ENCODE assay signal across 18 cellular contexts in genomic region chr6:38804368-38804767, GRCh38.
"Had no signal": no experiment of that assay in that cellular context is flagged by ENCODE, and none has a peak within 500 bp of the region (broad histone marks: within the 10 kb centered on the region; RNA-seq: fewer than 3 reads in every experiment).

No MANE protein-coding gene starts in this region.

- H3K36me3 ChIP-seq: ascending aorta, lower lobe of right lung, thyroid gland had no signal

- H3K4me3 ChIP-seq: ascending aorta, coronary artery, lower lobe of right lung, thyroid gland had no signal

- DNase-seq: activated CD4-positive, alpha-beta T cell treated with anti-CD3 and anti-CD28 coated beads, Interleukin-2, amount 10 ng/mL, durations not matched to agents 7 days and 5 days; activated CD4-positive, CD25-positive, alpha-beta regulatory T cell; activated CD8-positive, alpha-beta T cell treated with anti-CD3 and anti-CD28 coated beads, Interleukin-2, amount 10 ng/mL, durations not matched to agents 7 days and 5 days; activated effector memory CD4-positive, alpha-beta T cell treated with Interleukin-2 at 50 U/mL for 16 hours; activated naive CD4-positive, alpha-beta T cell treated with anti-CD3 and anti-CD28 coated beads, Interleukin-2, amount 50 U/mL, for 16 hours; activated T-cell treated with anti-CD3 and anti-CD28 coated beads, Interleukin-2, amount 50 U/mL, for 4 hours; erythroblast; foreskin melanocyte; glutamatergic neuron; hypothalamus; lower lobe of right lung; nucleus accumbens; stimulated activated CD4-positive, alpha-beta T cell treated with anti-CD3 and anti-CD28 coated beads, Interleukin-1b, Interleukin-23, amount 100 ng/mL, for 48 hours; stimulated activated CD8-positive, alpha-beta memory T cell treated with anti-CD3 and anti-CD28 coated beads, Interleukin-4, amount 100 ng/mL, for 48 hours; stimulated activated naive CD4-positive, alpha-beta T cell treated with Interleukin-2 at 50 U/mL for 16 hours; thyroid gland had no signal

- H3K9me3 ChIP-seq: ascending aorta, lower lobe of right lung, thyroid gland had no signal

- H3K4me1 ChIP-seq: ascending aorta, lower lobe of right lung, thyroid gland had no signal

- H3K27ac ChIP-seq: ascending aorta, coronary artery, lower lobe of right lung, thyroid gland had no signal
